ENCODE assay signal across 21 cellular contexts in genomic region chr4:768995-769394, GRCh38. TPM values are rescaled to one million over a fixed set of nuclear protein-coding genes. Genes with fewer than 3 reads are reported as not detected.
A peak's percentile ranks its signal among the peaks of the same experiment; 100 is the strongest.
DNase-seq lines count a peak whose midpoint lies in the region; ATAC-seq and TF ChIP-seq lines count a peak whose summit lies in the region.
"Had no signal": no experiment of that assay in that cellular context is flagged by ENCODE, and none has a peak within 500 bp of the region (broad histone marks: within the 10 kb centered on the region; RNA-seq: fewer than 3 reads in every experiment).

No MANE protein-coding gene starts in this region.

- intact Hi-C loops in heart left ventricle (cut with DNase I): no loop called here
- intact Hi-C loops in cardiac septum (cut with DNase I): no loop called here

- H3K27ac Mint-ChIP-seq in chondrocyte (ENCODE audit: unreplicated experiment) (no peak overlapping the region), endothelial cell (ENCODE audit: unreplicated experiment) (no peak overlapping the region)

- H3K4me3 Mint-ChIP-seq in chondrocyte (ENCODE audit: unreplicated experiment) (no peak overlapping the region), endothelial cell (ENCODE audit: unreplicated experiment) (no peak overlapping the region)

- ATAC-seq in heart left ventricle: no peak
- ATAC-seq in GM19463 (IDR thresholded peaks at IDR 0.05; ENCODE audit: unreplicated experiment): no peak
- ATAC-seq: A549 had no signal

- H3K4me1 Mint-ChIP-seq in chondrocyte (ENCODE audit: low read depth) (peaks cover 46% of the 10 kb centered on the region), endothelial cell (ENCODE audit: unreplicated experiment) (peaks cover 24% of the 10 kb centered on the region)

- TF ChIP-seq POLR2A in heart left ventricle (IDR thresholded peaks at IDR 0.05): no peak

- H3K36me3 Mint-ChIP-seq in chondrocyte (ENCODE audit: low read depth) (peaks cover 25% of the 10 kb centered on the region), endothelial cell (ENCODE audit: low read depth, unreplicated experiment) (peaks cover 43% of the 10 kb centered on the region)

- H3K27me3 Mint-ChIP-seq in chondrocyte (ENCODE audit: low read depth) (no peaks in the 10 kb centered on the region), endothelial cell (ENCODE audit: unreplicated experiment) (peaks cover 17% of the 10 kb centered on the region)

- TF ChIP-seq CTCF in heart left ventricle (IDR thresholded peaks at IDR 0.05): no peak
- no peak for TF ChIP-seq CTCF in chondrocyte (IDR thresholded peaks at IDR 0.05)
- TF ChIP-seq CTCF in endothelial cell (IDR thresholded peaks at IDR 0.05; ENCODE audit: unreplicated experiment): no peak

- no peaks in the 10 kb centered on the region for H3K27me3 ChIP-seq in heart left ventricle

- H3K27ac ChIP-seq in heart left ventricle (no peak overlapping the region), temporal lobe (ENCODE audit: low read depth, low read length) (peak overlapping the region; percentile 25)
- H3K27ac ChIP-seq: A549, C4-2B, GM23248, HL-60 had no signal

- H3K9me3 Mint-ChIP-seq in chondrocyte (ENCODE audit: low read depth) (no peaks in the 10 kb centered on the region), endothelial cell (ENCODE audit: unreplicated experiment) (no peaks in the 10 kb centered on the region)

- H3K36me3 ChIP-seq in heart left ventricle: peaks cover 0 to 83% (median 64%) of the 10 kb centered on the region in 9 donors

- peaks cover 0 to 41% (median 23%) of the 10 kb centered on the region in 12 donors for H3K4me1 ChIP-seq in heart left ventricle
- H3K4me1 ChIP-seq: Caco-2 had no signal

- no peaks in the 10 kb centered on the region for H3K9me3 ChIP-seq in heart left ventricle
- H3K9me3 ChIP-seq: A549, Caco-2 had no signal

- DNase-seq in heart left ventricle: peak in 3 of 5 donors; percentile 15 to 43 (median 15)
- no peak for DNase-seq in cardiac septum (ENCODE audit: low spot score)
- peak; percentile 65 for DNase-seq in chondrocyte (ENCODE audit: low spot score)
- DNase-seq in midbrain (lab: John Stamatoyannopoulos, UW): peak; percentile 26
- DNase-seq in endothelial cell (ENCODE audit: low spot score): no peak
- no peak for DNase-seq in activated CD4-positive, alpha-beta T cell treated with anti-CD3 and anti-CD28 coated beads for 4 hours
- DNase-seq: DMS53, GM23248, KG1, NCI-H1092, NCI-H1694 treated with DMSO at 0.1 percent for 48 hours, NCI-H345, NCI-H526 treated with DMSO at 0.1 percent for 48 hours, RPMI8226 had no signal

- 87 to 92% (median 89%) methylated on average over 12 of the region's 12 CpGs for WGBS in heart left ventricle, 4 donors

- H3K4me3 ChIP-seq in heart left ventricle: no peak overlapping the region
- H3K4me3 ChIP-seq: A549, GM23248 had no signal

RNA-seq across cellular contexts. Expression of gene CPLX1, which starts 56.9 kb away (rescaled TPM):
- 1 to 10 TPM in 7 of 9 donors, under 1 TPM in 2; 0.75 to 7.0 (median 3.3) TPM for total RNA-seq in heart left ventricle
- 1 to 10 TPM; 1.5 to 5.9 TPM for polyA plus RNA-seq in heart left ventricle
- total RNA-seq in cardiac septum: 9.4 TPM
- total RNA-seq in chondrocyte: not detected in 3 replicates
- 2.0 TPM for total RNA-seq in temporal lobe
- total RNA-seq in endothelial cell (ENCODE audit: unreplicated experiment): 0.46 TPM
- total RNA-seq: GM23248, M059J had no signal
- polyA plus RNA-seq: GM23248 had no signal

Comparison
In these comparisons a context has a peak if more than half of its experiments do, and no peak if none do; other contexts are left out.
1. DNase-seq: peak in heart left ventricle (3 of 5), chondrocyte (single experiment) and midbrain (single experiment); none in cardiac septum (single experiment), endothelial cell (single experiment) and activated CD4-positive, alpha-beta T cell treated with anti-CD3 and anti-CD28 coated beads for 4 hours (0 of 2).